Comparison of ENCODE assay signal across 8 cellular contexts in the genomic region with DNA sequence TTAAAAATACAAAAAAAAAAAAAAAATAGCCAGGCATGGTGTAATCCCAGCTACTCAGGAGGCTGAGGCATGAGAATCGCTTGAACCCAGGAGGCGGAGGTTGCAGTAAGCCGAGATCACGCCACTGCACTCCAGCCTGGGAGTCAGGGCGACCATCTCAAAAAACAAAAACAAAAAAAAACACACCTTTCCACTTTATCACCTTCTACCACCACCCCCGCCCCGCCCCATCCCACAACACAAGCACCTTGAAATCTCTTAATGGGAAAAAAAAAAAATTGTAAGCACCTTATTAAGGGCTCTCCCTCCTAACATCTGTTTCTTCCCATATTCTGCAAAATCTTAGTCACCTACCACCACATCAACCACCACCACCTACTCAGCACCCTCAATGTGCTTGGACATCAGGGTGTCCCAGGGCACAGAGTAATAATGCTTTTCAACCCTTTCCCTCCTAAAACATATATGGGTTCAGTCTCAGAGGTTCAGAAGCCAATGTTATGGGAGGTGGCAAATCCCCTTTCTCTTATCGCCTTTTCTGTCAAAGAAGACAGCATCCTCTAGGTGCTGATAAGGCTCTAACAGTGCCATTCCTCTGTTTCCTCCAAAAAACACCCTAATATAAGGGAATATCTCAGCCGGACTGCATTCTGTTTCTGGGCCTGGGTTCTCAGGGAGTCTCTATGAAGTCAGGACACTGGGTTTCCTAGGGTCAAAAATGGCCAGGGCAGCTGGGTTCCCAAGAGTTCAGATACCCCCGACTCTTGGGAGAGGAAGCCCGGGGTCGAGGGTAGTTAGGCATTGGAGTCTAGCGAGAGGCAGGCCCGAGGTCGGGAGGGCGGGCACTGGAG. TPM values are rescaled to one million over a fixed set of nuclear protein-coding genes. Genes with fewer than 3 reads are reported as not detected.
DNase-seq lines count a peak whose midpoint lies in the region; ATAC-seq and TF ChIP-seq lines count a peak whose summit lies in the region.

No MANE protein-coding gene starts in this region.

- H4K20me1 ChIP-seq in MM.1S (ENCODE audit: insufficient read depth, low read length): no peaks in the 10 kb centered on the region

- H3K4me2 ChIP-seq in MM.1S (ENCODE audit: low read depth, low read length) (peak overlapping the region; percentile 95), neuronal stem cell (ENCODE audit: insufficient read depth, low read length, poor library complexity, severe bottlenecking) (peak overlapping the region; percentile 71)

- peaks cover 4% of the 10 kb centered on the region for H3K79me1 ChIP-seq in neuronal stem cell (ENCODE audit: low read depth, low read length)

- H3K4ac ChIP-seq in neuronal stem cell (ENCODE audit: low read length): no peak overlapping the region

- peak; percentile 11 for ATAC-seq in GM21367 (IDR thresholded peaks at IDR 0.05; ENCODE audit: unreplicated experiment)
- no peak for ATAC-seq in GM19463 (IDR thresholded peaks at IDR 0.05; ENCODE audit: unreplicated experiment)

- no peak overlapping the region for H2BK120ac ChIP-seq in neuronal stem cell (ENCODE audit: low read depth, low read length)

- H3K23ac ChIP-seq in neuronal stem cell (ENCODE audit: low read depth, low read length, poor library complexity): no peak overlapping the region

- no peak overlapping the region for H4K8ac ChIP-seq in neuronal stem cell (ENCODE audit: low read depth, low read length)

- 41% methylated on average over 16 of the region's 16 CpGs for WGBS in ectodermal cell, 2 experiments
- no CpG with 5 or more reads among the region's 16 CpGs for WGBS in neuronal stem cell (ENCODE audit: extremely low coverage in 2 of 2, insufficient read length in 2 of 2, insufficient replicate concordance in 1 of 2), 2 donors

- H3K4me1 ChIP-seq in MM.1S (ENCODE audit: low read length) (peaks cover 6% of the 10 kb centered on the region; the same call in 1 of the 2 replicates), ectodermal cell (ENCODE audit: control insufficient read depth, insufficient read depth, low read length) (no peaks in the 10 kb centered on the region), neuronal stem cell (ENCODE audit: control insufficient read depth in 2 of 2, insufficient read depth in 1 of 2, low read depth in 1 of 2, low read length in 2 of 2) (peaks cover 0 to 4% of the 10 kb centered on the region in 2 donors)

- H3K36me3 ChIP-seq in MM.1S (replicated peaks; ENCODE audit: insufficient read depth, low read length): no peaks in the 10 kb centered on the region
- H3K36me3 ChIP-seq in ectodermal cell (ENCODE audit: control insufficient read depth, insufficient read depth, low read length): peaks cover 8% of the 10 kb centered on the region
- peaks cover 21 to 30% of the 10 kb centered on the region in 2 donors for H3K36me3 ChIP-seq in neuronal stem cell (replicated peaks in 1 of 2; ENCODE audit: control insufficient read depth in 2 of 2, insufficient read depth in 2 of 2, low read length in 2 of 2)

- peak overlapping the region; percentile 99 for H2AFZ ChIP-seq in MM.1S (ENCODE audit: low read length)
- H2AFZ ChIP-seq in neuronal stem cell (ENCODE audit: low read length): peak overlapping the region; percentile 95

- peaks cover 11% of the 10 kb centered on the region for H3F3A ChIP-seq in MM.1S (ENCODE audit: insufficient read depth, low read length)

- no peak for TF ChIP-seq CTCF in MM.1S (IDR thresholded peaks at IDR 0.05; ENCODE audit: low read length)

- no peak overlapping the region for H2AK5ac ChIP-seq in neuronal stem cell (ENCODE audit: low read depth, low read length)

- no peak overlapping the region for H4K91ac ChIP-seq in neuronal stem cell (ENCODE audit: low read depth, low read length, poor library complexity)

- no peaks in the 10 kb centered on the region for H3K9me3 ChIP-seq in MM.1S (replicated peaks; ENCODE audit: insufficient read depth, low read length)
- H3K9me3 ChIP-seq in ectodermal cell (ENCODE audit: control insufficient read depth, low read length): no peaks in the 10 kb centered on the region
- H3K9me3 ChIP-seq in neuronal stem cell (replicated peaks in 1 of 2; ENCODE audit: control insufficient read depth in 2 of 2, insufficient read depth in 1 of 2, low read depth in 1 of 2, low read length in 2 of 2): no peaks in the 10 kb centered on the region

- H3K27me3 ChIP-seq in MM.1S (replicated peaks; ENCODE audit: insufficient read depth, low read length) (no peaks in the 10 kb centered on the region), ectodermal cell (ENCODE audit: control insufficient read depth, insufficient read depth, low read length, poor library complexity, severe bottlenecking) (no peaks in the 10 kb centered on the region), neuronal stem cell (ENCODE audit: control insufficient read depth in 3 of 3, insufficient read depth in 3 of 3, low read depth in 1 of 3, low read length in 3 of 3) (no peaks in the 10 kb centered on the region)

- no peak overlapping the region for H3K18ac ChIP-seq in neuronal stem cell (ENCODE audit: low read length)

- DNase-seq in MM.1S (no peak), neuronal stem cell (ENCODE audit: low spot score) (no peak), NCI-H2171 (lab: John Stamatoyannopoulos, UW) (no peak), GOT3 (lab: John Stamatoyannopoulos, UW) (no peak), NCI-H1694 (lab: John Stamatoyannopoulos, UW) (no peak)

- no peak overlapping the region for H3K14ac ChIP-seq in neuronal stem cell (ENCODE audit: low read length)

- H3K4me3 ChIP-seq in MM.1S (ENCODE audit: low read length) (peak overlapping the region; percentile 93), ectodermal cell (ENCODE audit: insufficient read depth, low read depth, low read length) (peak overlapping the region; percentile 96), neuronal stem cell (ENCODE audit: low read length in 2 of 2) (peak overlapping the region; percentile 76 to 97)

- H2BK5ac ChIP-seq in neuronal stem cell (ENCODE audit: low read length): no peak overlapping the region

- H3K9me2 ChIP-seq in MM.1S (replicated peaks; ENCODE audit: insufficient read depth, low read length): no peaks in the 10 kb centered on the region

- H2BK12ac ChIP-seq in neuronal stem cell (ENCODE audit: low read length): no peak overlapping the region

- H2BK15ac ChIP-seq in neuronal stem cell (ENCODE audit: low read length): no peak overlapping the region

- H3K79me2 ChIP-seq in MM.1S (ENCODE audit: low read length): peaks cover 34% of the 10 kb centered on the region

- H3K27ac ChIP-seq in MM.1S (ENCODE audit: low read length) (peak overlapping the region; percentile 62), ectodermal cell (ENCODE audit: insufficient read depth, low read depth, low read length, poor library complexity, severe bottlenecking) (peak overlapping the region; percentile 79), neuronal stem cell (replicated peaks; ENCODE audit: low read length) (no peak overlapping the region)

- H3K9ac ChIP-seq in MM.1S (ENCODE audit: low read length) (peak overlapping the region; percentile 92), neuronal stem cell (ENCODE audit: low read depth, low read length, poor library complexity) (peak overlapping the region; percentile 84)

RNA-seq across cellular contexts. Expression of a gene that starts 0.7 kb away (rescaled TPM):
- polyA plus RNA-seq in ectodermal cell (2013, experiment 1 of 4): 19.2 TPM
- 21.3 TPM for polyA plus RNA-seq in ectodermal cell (2013, experiment 2 of 4)
- polyA plus RNA-seq in ectodermal cell (2013, experiment 3 of 4): 16.0 TPM
- 16.7 TPM for polyA plus RNA-seq in ectodermal cell (2013, experiment 4 of 4)
- polyA plus RNA-seq in neuronal stem cell (2013, experiment 1 of 2): 8.4 TPM
- polyA plus RNA-seq in neuronal stem cell (2013, experiment 2 of 2): 8.5 TPM

RNA-seq across cellular contexts. Expression of a gene that starts 6.0 kb away (rescaled TPM):
- 372 TPM for polyA plus RNA-seq in ectodermal cell (2013, experiment 1 of 4)
- 408 TPM for polyA plus RNA-seq in ectodermal cell (2013, experiment 2 of 4)
- 257 TPM for polyA plus RNA-seq in ectodermal cell (2013, experiment 3 of 4)
- 292 TPM for polyA plus RNA-seq in ectodermal cell (2013, experiment 4 of 4)
- 114 TPM for polyA plus RNA-seq in neuronal stem cell (2013, experiment 1 of 2)
- polyA plus RNA-seq in neuronal stem cell (2013, experiment 2 of 2): 110 TPM

RNA-seq across cellular contexts. Expression of a gene that starts 12.6 kb away (rescaled TPM):
- 89.1 TPM for polyA plus RNA-seq in ectodermal cell (2013, experiment 1 of 4)
- 94.0 TPM for polyA plus RNA-seq in ectodermal cell (2013, experiment 2 of 4)
- polyA plus RNA-seq in ectodermal cell (2013, experiment 3 of 4): 104 TPM
- 112 TPM for polyA plus RNA-seq in ectodermal cell (2013, experiment 4 of 4)
- 116 TPM for polyA plus RNA-seq in neuronal stem cell (2013, experiment 1 of 2)
- polyA plus RNA-seq in neuronal stem cell (2013, experiment 2 of 2): 111 TPM

RNA-seq across cellular contexts. Expression of a gene that starts 12.7 kb away (rescaled TPM):
- polyA plus RNA-seq in ectodermal cell (2013, experiment 1 of 4): 50.4 TPM
- polyA plus RNA-seq in ectodermal cell (2013, experiment 2 of 4): 51.7 TPM
- polyA plus RNA-seq in ectodermal cell (2013, experiment 3 of 4): 181 TPM
- 111 TPM for polyA plus RNA-seq in ectodermal cell (2013, experiment 4 of 4)
- 18.5 TPM for polyA plus RNA-seq in neuronal stem cell (2013, experiment 1 of 2)
- polyA plus RNA-seq in neuronal stem cell (2013, experiment 2 of 2): 17.0 TPM

RNA-seq across cellular contexts. Expression of a gene that starts 19.1 kb away (rescaled TPM):
- polyA plus RNA-seq in ectodermal cell (2013, experiment 1 of 4): 11.2 TPM
- 11.0 TPM for polyA plus RNA-seq in ectodermal cell (2013, experiment 2 of 4)
- polyA plus RNA-seq in ectodermal cell (2013, experiment 3 of 4): 11.9 TPM
- polyA plus RNA-seq in ectodermal cell (2013, experiment 4 of 4): 11.4 TPM
- 11.6 TPM for polyA plus RNA-seq in neuronal stem cell (2013, experiment 1 of 2)
- 11.7 TPM for polyA plus RNA-seq in neuronal stem cell (2013, experiment 2 of 2)
